30 cellular contexts compared by ENCODE assay signal in the genomic region with DNA sequence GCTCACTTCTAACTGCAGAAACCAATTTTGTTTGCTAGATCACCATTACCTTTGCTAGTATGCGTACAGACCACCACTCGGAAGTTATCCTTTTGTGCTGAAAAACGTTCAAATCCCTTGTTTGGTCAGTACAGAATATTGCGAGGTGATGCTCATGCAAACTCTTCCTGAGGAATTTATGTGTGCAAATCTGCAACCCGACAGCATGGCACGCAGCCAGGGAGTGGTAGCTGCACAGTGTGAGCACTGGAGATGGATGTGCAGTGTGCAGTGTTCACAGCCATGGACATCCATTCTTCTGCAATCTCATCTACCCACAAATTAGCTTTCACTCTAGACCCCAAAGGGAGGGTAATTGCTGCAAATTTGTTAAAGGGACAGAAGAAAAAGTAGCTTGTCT.
"Had no signal": no experiment of that assay in that cellular context is flagged by ENCODE, and none has a peak within 500 bp of the region (broad histone marks: within the 10 kb centered on the region; RNA-seq: fewer than 3 reads in every experiment).

No MANE protein-coding gene starts in this region.

- H3K27me3 Mint-ChIP-seq: naive thymus-derived CD8-positive, alpha-beta T cell; natural killer cell treated with Interleukin-12 subunit alpha and Interleukin-12 subunit beta and Interleukin-15 and Interleukin-18, amount 100 ng/mL, for 72 hours; progenitor cell of endocrine pancreas; stimulated activated naive B cell treated with anti-CD40 and anti-IgM and Interleukin-4, amounts not matched to agents 10 μg/mL and 1 μg/mL and 100 μg/mL, for 72 hours; stimulated activated naive CD8-positive, alpha-beta T cell treated with anti-CD3 and anti-CD28 coated beads, Interleukin-15, Interleukin-2, amounts not matched to agents 100 ng/mL and 50 ng/mL, for 24 hours; type B pancreatic cell had no signal

- H3K4me3 ChIP-seq: ovary, psoas muscle, right lobe of liver, sigmoid colon, stomach, testis, tibial artery, transverse colon, upper lobe of right lung, uterus had no signal

- H3K4me3 Mint-ChIP-seq: naive thymus-derived CD8-positive, alpha-beta T cell; natural killer cell treated with Interleukin-12 subunit alpha and Interleukin-12 subunit beta and Interleukin-15 and Interleukin-18, amount 100 ng/mL, for 72 hours; nephron progenitor cell; neural crest cell; stimulated activated effector memory CD8-positive, alpha-beta T cell treated with anti-CD3 and anti-CD28 coated beads, Interleukin-12 subunit alpha, Interleukin-12 subunit beta, amount 100 ng/mL, for 72 hours; stimulated activated naive B cell treated with anti-CD40 and anti-IgM and Interleukin-4, amounts not matched to agents 10 μg/mL and 1 μg/mL and 100 μg/mL, for 72 hours; stimulated activated naive CD8-positive, alpha-beta T cell treated with anti-CD3 and anti-CD28 coated beads, Interleukin-15, Interleukin-2, amounts not matched to agents 100 ng/mL and 50 ng/mL, for 24 hours; type B pancreatic cell had no signal

- ATAC-seq: naive thymus-derived CD8-positive, alpha-beta T cell; natural killer cell treated with Interleukin-12 subunit alpha and Interleukin-12 subunit beta and Interleukin-15 and Interleukin-18, amount 100 ng/mL, for 72 hours; psoas muscle; right cardiac atrium; right lobe of liver; stimulated activated effector memory CD8-positive, alpha-beta T cell treated with anti-CD3 and anti-CD28 coated beads, Interleukin-12 subunit alpha, Interleukin-12 subunit beta, amount 100 ng/mL, for 72 hours; stimulated activated naive B cell treated with anti-CD40 and anti-IgM and Interleukin-4, amounts not matched to agents 10 μg/mL and 1 μg/mL and 100 μg/mL, for 72 hours; upper lobe of right lung had no signal

- H3K9me3 Mint-ChIP-seq: naive thymus-derived CD8-positive, alpha-beta T cell; natural killer cell treated with Interleukin-12 subunit alpha and Interleukin-12 subunit beta and Interleukin-15 and Interleukin-18, amount 100 ng/mL, for 72 hours; nephron progenitor cell; neural crest cell; stimulated activated effector memory CD8-positive, alpha-beta T cell treated with anti-CD3 and anti-CD28 coated beads, Interleukin-12 subunit alpha, Interleukin-12 subunit beta, amount 100 ng/mL, for 72 hours; stimulated activated naive B cell treated with anti-CD40 and anti-IgM and Interleukin-4, amounts not matched to agents 10 μg/mL and 1 μg/mL and 100 μg/mL, for 72 hours; stimulated activated naive CD8-positive, alpha-beta T cell treated with anti-CD3 and anti-CD28 coated beads, Interleukin-15, Interleukin-2, amounts not matched to agents 100 ng/mL and 50 ng/mL, for 24 hours; type B pancreatic cell had no signal

- H3K4me1 Mint-ChIP-seq: nephron progenitor cell, neural crest cell had no signal

- H3K9me3 ChIP-seq: neutrophil, ovary, psoas muscle, right lobe of liver, sigmoid colon, stomach, testis, tibial artery, transverse colon, upper lobe of right lung, uterus had no signal

- H3K36me3 ChIP-seq: ovary, uterus had no signal

- H3K27me3 ChIP-seq: neutrophil, ovary, right lobe of liver, sigmoid colon, stomach, testis, tibial artery, transverse colon, upper lobe of right lung, uterus had no signal

- DNase-seq: naive thymus-derived CD8-positive, alpha-beta T cell; nephron progenitor cell; nucleus accumbens; ovary; posterior cingulate gyrus; psoas muscle; right cardiac atrium; right lobe of liver; sigmoid colon; small intestine; stimulated activated CD4-positive, alpha-beta T cell treated with anti-CD3 and anti-CD28 coated beads, Interleukin-15, amount 100 ng/mL, for 24 hours; stimulated activated CD4-positive, alpha-beta T cell treated with anti-CD3 and anti-CD28 coated beads, Interleukin-2, amount 100 ng/mL, for 24 hours; stimulated activated CD4-positive, alpha-beta T cell treated with anti-CD3 and anti-CD28 coated beads, Interleukin-2, amount 100 ng/mL, for 48 hours; stimulated activated CD4-positive, alpha-beta T cell treated with anti-CD3 and anti-CD28 coated beads, Interleukin-4, amount 100 ng/mL, for 24 hours; stimulated activated naive B cell treated with anti-CD40 and anti-IgM and Interleukin-4, amounts not matched to agents 10 μg/mL and 1 μg/mL and 100 μg/mL, for 72 hours; stimulated activated naive CD4-positive, alpha-beta T cell treated with Interleukin-2 at 50 U/mL for 16 hours; stomach; testis; tibial artery; transverse colon; upper lobe of right lung; uterus had no signal

- H3K4me1 ChIP-seq: parathyroid adenoma, psoas muscle, right lobe of liver, sigmoid colon, stomach, testis, tibial artery, transverse colon, upper lobe of right lung, uterus had no signal

- H3K27ac ChIP-seq: neutrophil, ovary, parathyroid adenoma, psoas muscle, right lobe of liver, sigmoid colon, stomach, testis, tibial artery, transverse colon, upper lobe of right lung had no signal

- H3K27ac Mint-ChIP-seq: naive thymus-derived CD8-positive, alpha-beta T cell; natural killer cell treated with Interleukin-12 subunit alpha and Interleukin-12 subunit beta and Interleukin-15 and Interleukin-18, amount 100 ng/mL, for 72 hours; nephron progenitor cell; progenitor cell of endocrine pancreas; stimulated activated effector memory CD8-positive, alpha-beta T cell treated with anti-CD3 and anti-CD28 coated beads, Interleukin-12 subunit alpha, Interleukin-12 subunit beta, amount 100 ng/mL, for 72 hours; stimulated activated naive B cell treated with anti-CD40 and anti-IgM and Interleukin-4, amounts not matched to agents 10 μg/mL and 1 μg/mL and 100 μg/mL, for 72 hours; stimulated activated naive CD8-positive, alpha-beta T cell treated with anti-CD3 and anti-CD28 coated beads, Interleukin-15, Interleukin-2, amounts not matched to agents 100 ng/mL and 50 ng/mL, for 24 hours; type B pancreatic cell had no signal
